1 cellular context compared by ENCODE assay signal in genomic region chr1:19744886-19745285, GRCh38.
TF ChIP-seq lines count a peak whose summit lies in the region.

No MANE protein-coding gene starts in this region.

TF ChIP-seq in IMR-90, 13 proteins besides CTCF, POLR2A, EP300 and RAD21 (continued from another document):
- TF ChIP-seq ELK1 (IDR thresholded peaks at IDR 0.05; ENCODE audit: borderline replicate concordance, low read depth, low read length), result no peak
- TF ChIP-seq NFE2L2 (IDR thresholded peaks at IDR 0.05; ENCODE audit: low read depth, low read length), result no peak
- TF ChIP-seq RFX5 (IDR thresholded peaks at IDR 0.05; ENCODE audit: low read depth, low read length), result no peak
- no peak for TF ChIP-seq SMC3 (IDR thresholded peaks at IDR 0.05; ENCODE audit: low read depth, low read length)
- TF ChIP-seq RCOR1 (IDR thresholded peaks at IDR 0.05; ENCODE audit: insufficient replicate concordance, low read length), result no peak
